ENCODE assay signal across 7 cellular contexts in genomic region chr7:159100281-159101082, GRCh38. TPM values are rescaled to one million over a fixed set of nuclear protein-coding genes. Genes with fewer than 3 reads are reported as not detected.
"Had no signal": no experiment of that assay in that cellular context is flagged by ENCODE, and none has a peak within 500 bp of the region (broad histone marks: within the 10 kb centered on the region; RNA-seq: fewer than 3 reads in every experiment).

No MANE protein-coding gene starts in this region.

RNA-seq across cellular contexts. Expression of gene VIPR2, which starts 44.2 kb away (rescaled TPM):
- total RNA-seq: activated CD4-positive, alpha-beta T cell treated with anti-CD3 and anti-CD28 coated beads, Interleukin-2, amount 10 ng/mL, durations not matched to agents 7 days and 5 days; foreskin keratinocyte; glomerular endothelial cell; mammary epithelial cell; pulmonary artery endothelial cell; SJSA1 had no signal
- polyA plus RNA-seq: foreskin keratinocyte; mammary epithelial cell; naive thymus-derived CD4-positive, alpha-beta T cell had no signal
